In the genomic region with DNA sequence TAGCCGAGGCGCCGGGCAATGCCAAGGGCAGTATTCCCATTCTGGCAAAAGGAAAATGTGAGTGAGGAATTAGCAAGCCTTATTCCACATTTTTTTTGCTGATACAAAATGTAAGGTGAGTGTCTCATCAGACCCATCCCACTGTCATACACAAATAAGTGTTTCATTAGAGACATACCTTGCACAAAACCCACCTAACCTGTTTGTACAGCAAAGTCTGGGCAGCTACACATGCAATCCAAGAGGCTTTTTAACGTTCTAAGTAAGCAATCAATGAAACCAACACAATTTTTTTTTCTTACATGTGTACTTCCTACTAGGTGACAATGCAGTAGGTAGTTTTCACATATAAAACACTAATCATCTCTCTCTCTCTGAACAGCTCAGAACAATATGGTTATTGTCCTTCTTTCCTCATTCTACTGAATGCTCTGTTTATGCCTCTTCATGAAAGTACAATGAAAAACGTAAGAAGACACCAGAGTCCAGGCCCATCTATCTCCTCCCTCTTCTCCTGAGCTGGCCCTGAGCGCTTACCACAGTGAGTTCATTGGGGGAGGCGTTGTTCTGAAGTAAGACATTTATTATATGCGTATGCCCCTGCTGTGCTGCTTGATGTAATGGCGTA, we compare ENCODE assay signal across 19 cellular contexts.
A peak's percentile ranks its signal among the peaks of the same experiment; 100 is the strongest.
DNase-seq lines count a peak whose midpoint lies in the region; ATAC-seq and TF ChIP-seq lines count a peak whose summit lies in the region.
"Had no signal": no experiment of that assay in that cellular context is flagged by ENCODE, and none has a peak within 500 bp of the region (broad histone marks: within the 10 kb centered on the region; RNA-seq: fewer than 3 reads in every experiment).

No MANE protein-coding gene starts in this region.

- TF ChIP-seq CTCF in IMR-90 (conservative IDR thresholded peaks at IDR 0.05; ENCODE audit: low read depth, low read length) (no peak), hepatocyte (IDR thresholded peaks at IDR 0.05; ENCODE audit: poor library complexity) (no peak), BE2C (IDR thresholded peaks at IDR 0.05; ENCODE audit: low read depth, low read length) (no peak)

- H2AFZ ChIP-seq in IMR-90 (replicated peaks; ENCODE audit: low read length, poor library complexity) (no peak overlapping the region), hepatocyte (no peak overlapping the region)

- ATAC-seq in IMR-90 (ENCODE audit: low read depth) (no peak), HG03442 (IDR thresholded peaks at IDR 0.05; ENCODE audit: unreplicated experiment) (no peak)
- ATAC-seq: left cardiac atrium had no signal

- no peak overlapping the region for H3K9ac ChIP-seq in IMR-90 (ENCODE audit: low read depth, low read length)
- H3K9ac ChIP-seq: BLaER1 had no signal

- H2BK5ac ChIP-seq in IMR-90 (ENCODE audit: low read depth, low read length, poor library complexity, severe bottlenecking), result no peak overlapping the region

- no peaks in the 10 kb centered on the region for H3K9me1 ChIP-seq in IMR-90 (ENCODE audit: insufficient read depth, low read length)

- H2AK5ac ChIP-seq in IMR-90 (ENCODE audit: low read depth, low read length), result no peak overlapping the region

- no peaks in the 10 kb centered on the region for H4K20me1 ChIP-seq in IMR-90 (ENCODE audit: insufficient read depth, low read length)
- H4K20me1 ChIP-seq in hepatocyte (ENCODE audit: insufficient read depth, poor library complexity, severe bottlenecking), result no peaks in the 10 kb centered on the region
- H4K20me1 ChIP-seq: BLaER1 had no signal

- no peak overlapping the region for H4K5ac ChIP-seq in IMR-90 (ENCODE audit: low read depth, low read length)

- in situ Hi-C loops in IMR-90 (cut with MboI; ENCODE audit: low sequenced_read_pairs), result no loop called here

- H3K27me3 ChIP-seq in IMR-90 (ENCODE audit: control insufficient read depth, insufficient read depth, low read length), result no peaks in the 10 kb centered on the region
- no peaks in the 10 kb centered on the region for H3K27me3 ChIP-seq in hepatocyte
- H3K27me3 ChIP-seq in BE2C, result no peaks in the 10 kb centered on the region
- H3K27me3 ChIP-seq: BLaER1 had no signal

- H3K4me3 ChIP-seq in IMR-90 (ENCODE audit: insufficient read depth, low read depth, low read length) (no peak overlapping the region), hepatocyte (no peak overlapping the region), BE2C (ENCODE audit: low read depth, low read length) (no peak overlapping the region)
- H3K4me3 ChIP-seq: BLaER1 had no signal

- dilution Hi-C loops in IMR-90 (cut with HindIII; ENCODE audit: low sequenced_read_pairs, unreplicated experiment), result no loop called here

- DNase-seq in IMR-90, result no peak
- DNase-seq in NCI-H748 treated with DMSO at 0.1 percent for 48 hours (lab: John Stamatoyannopoulos, UW), result peak; percentile 92
- no peak for DNase-seq in hepatocyte (ENCODE audit: low spot score)
- DNase-seq in LoVo (ENCODE audit: low spot score), result no peak
- DNase-seq in BE2C, result no peak
- DNase-seq: activated CD4-positive, alpha-beta T cell treated with anti-CD3 and anti-CD28 coated beads for 1 hour; activated effector memory CD4-positive, alpha-beta T cell treated with Interleukin-2 at 50 U/mL for 16 hours; DND-41; endodermal cell; H9; Kasumi-1; left cardiac atrium; NCI-H1417 treated with DMSO at 0.1 percent for 48 hours; NCI-H446 treated with DMSO at 0.1 percent for 48 hours; occipital lobe; stimulated activated CD4-positive, alpha-beta T cell treated with anti-CD3 and anti-CD28 coated beads, Interleukin-4, amount 100 ng/mL, for 1 hour had no signal

- intact Hi-C loops in IMR-90 (cut with micrococcal nuclease), result no loop called here

- no CpG with 5 or more reads among the region's 9 CpGs for WGBS in IMR-90 (ENCODE audit: extremely low coverage in 2 of 2, insufficient read length in 1 of 2), 2 experiments
- 78% methylated on average over 9 of the region's 9 CpGs for WGBS in hepatocyte (ENCODE audit: low lambda C conversion rate, missing lambda C conversion rate)

- H3K4me1 ChIP-seq in IMR-90 (ENCODE audit: control insufficient read depth, insufficient read depth, low read length), result peaks cover 2% of the 10 kb centered on the region; the same call in 1 of the 2 replicates
- H3K4me1 ChIP-seq in hepatocyte (ENCODE audit: insufficient read depth), result peaks cover 13% of the 10 kb centered on the region
- H3K4me1 ChIP-seq in BE2C, result no peaks in the 10 kb centered on the region
- H3K4me1 ChIP-seq: BLaER1 had no signal

- no peak overlapping the region; the same call in 1 of the 2 replicates for H2BK20ac ChIP-seq in IMR-90 (ENCODE audit: low read depth, low read length)

- no peak overlapping the region for H3K14ac ChIP-seq in IMR-90 (replicated peaks; ENCODE audit: low read depth, low read length)

- H3K36me3 ChIP-seq in IMR-90 (ENCODE audit: control insufficient read depth, insufficient read depth, low read length), result no peaks in the 10 kb centered on the region
- no peaks in the 10 kb centered on the region for H3K36me3 ChIP-seq in hepatocyte (replicated peaks; ENCODE audit: insufficient read depth, low read depth)
- no peaks in the 10 kb centered on the region for H3K36me3 ChIP-seq in BE2C
- H3K36me3 ChIP-seq: BLaER1 had no signal

- no peaks in the 10 kb centered on the region for H3K9me3 ChIP-seq in IMR-90 (ENCODE audit: control insufficient read depth, insufficient read depth, low read length)
- no peaks in the 10 kb centered on the region for H3K9me3 ChIP-seq in hepatocyte (ENCODE audit: low read depth)
- no peaks in the 10 kb centered on the region for H3K9me3 ChIP-seq in BE2C
- H3K9me3 ChIP-seq: BLaER1 had no signal

- H2AK9ac ChIP-seq in IMR-90 (replicated peaks; ENCODE audit: low read depth, low read length, poor library complexity), result no peak overlapping the region

- H4K91ac ChIP-seq in IMR-90 (ENCODE audit: insufficient read depth, low read depth, low read length), result no peak overlapping the region

- no peak overlapping the region for H3K4ac ChIP-seq in IMR-90 (ENCODE audit: low read depth, low read length)

- H2BK120ac ChIP-seq in IMR-90 (ENCODE audit: low read depth, low read length), result no peak overlapping the region

- CTCF ChIA-PET in IMR-90 (lab: Yijun Ruan, JAX), result interaction anchor here (1.2 kb wide), 1 partner anchor 57 kb away, joined by 3 read pairs; no protein-coding TSS in a partner anchor

- H3K23ac ChIP-seq in IMR-90 (ENCODE audit: low read depth, low read length), result peak overlapping the region; percentile 56; the same call in 1 of the 2 replicates

- TF ChIP-seq RAD21 in IMR-90 (IDR thresholded peaks at IDR 0.05; ENCODE audit: low read length), result no peak

- H3K27ac ChIP-seq in IMR-90 (ENCODE audit: insufficient read depth, low read length) (no peak overlapping the region), hepatocyte (peak overlapping the region; percentile 57), temporal lobe (ENCODE audit: low read depth, low read length) (peak overlapping the region; percentile 5)
- H3K27ac ChIP-seq: BLaER1 had no signal

- TF ChIP-seq POLR2A in IMR-90 (IDR thresholded peaks at IDR 0.05; ENCODE audit: low read depth, low read length), result no peak

- H3K79me1 ChIP-seq in IMR-90 (ENCODE audit: low read depth in 1 of 2, low read length in 2 of 2), result no peaks in the 10 kb centered on the region

- H3K4me2 ChIP-seq in IMR-90 (ENCODE audit: low read depth, low read length) (no peak overlapping the region), hepatocyte (peak overlapping the region; percentile 29)
- H3K4me2 ChIP-seq: BLaER1 had no signal

- H3K18ac ChIP-seq in IMR-90 (ENCODE audit: low read depth, low read length), result no peak overlapping the region

- H3K56ac ChIP-seq in IMR-90 (ENCODE audit: extremely low read depth, insufficient read depth, low read length), result no peak overlapping the region

- no peak overlapping the region for H2BK15ac ChIP-seq in IMR-90 (ENCODE audit: low read depth, low read length)

- no TSS peak for BruUV-seq in IMR-90 (replicated peaks; lab: Mats Ljungman, UMichigan)

- H3K79me2 ChIP-seq in hepatocyte, result no peaks in the 10 kb centered on the region

- H4K8ac ChIP-seq in IMR-90 (ENCODE audit: low read depth in 2 of 2, low read length in 2 of 2), result no peak overlapping the region

- POLR2A ChIA-PET in IMR-90 (lab: Charles Lee; ENCODE audit: unreplicated experiment), result no interaction called here

- no peaks in the 10 kb centered on the region for H3K9me2 ChIP-seq in hepatocyte (replicated peaks; ENCODE audit: insufficient read depth)

TF ChIP-seq in IMR-90, 13 proteins besides CTCF, POLR2A, EP300 and RAD21 (continues in another document):
- TF ChIP-seq SMC3 (IDR thresholded peaks at IDR 0.05; ENCODE audit: low read depth, low read length) (no peak), MAFK (IDR thresholded peaks at IDR 0.05; ENCODE audit: low read depth, low read length) (no peak), CHD1 (IDR thresholded peaks at IDR 0.05; ENCODE audit: low read depth, low read length) (no peak), CEBPB (IDR thresholded peaks at IDR 0.05; ENCODE audit: low read depth, low read length) (no peak), BHLHE40 (IDR thresholded peaks at IDR 0.05; ENCODE audit: low read depth, low read length) (no peak), MAZ (IDR thresholded peaks at IDR 0.05; ENCODE audit: borderline replicate concordance, low read depth, low read length) (no peak), RCOR1 (IDR thresholded peaks at IDR 0.05; ENCODE audit: insufficient replicate concordance, low read length) (no peak), MXI1 (IDR thresholded peaks at IDR 0.05; ENCODE audit: borderline replicate concordance, low read depth, low read length) (no peak), NFE2L2 (IDR thresholded peaks at IDR 0.05; ENCODE audit: low read depth, low read length) (no peak), FOS (IDR thresholded peaks at IDR 0.05; ENCODE audit: low read depth, low read length) (no peak)
- TF ChIP-seq, protein P1, sequence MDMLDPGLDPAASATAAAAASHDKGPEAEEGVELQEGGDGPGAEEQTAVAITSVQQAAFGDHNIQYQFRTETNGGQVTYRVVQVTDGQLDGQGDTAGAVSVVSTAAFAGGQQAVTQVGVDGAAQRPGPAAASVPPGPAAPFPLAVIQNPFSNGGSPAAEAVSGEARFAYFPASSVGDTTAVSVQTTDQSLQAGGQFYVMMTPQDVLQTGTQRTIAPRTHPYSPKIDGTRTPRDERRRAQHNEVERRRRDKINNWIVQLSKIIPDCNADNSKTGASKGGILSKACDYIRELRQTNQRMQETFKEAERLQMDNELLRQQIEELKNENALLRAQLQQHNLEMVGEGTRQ (IDR thresholded peaks at IDR 0.05; ENCODE audit: low read depth, low read length), result no peak
- TF ChIP-seq, protein P2, sequence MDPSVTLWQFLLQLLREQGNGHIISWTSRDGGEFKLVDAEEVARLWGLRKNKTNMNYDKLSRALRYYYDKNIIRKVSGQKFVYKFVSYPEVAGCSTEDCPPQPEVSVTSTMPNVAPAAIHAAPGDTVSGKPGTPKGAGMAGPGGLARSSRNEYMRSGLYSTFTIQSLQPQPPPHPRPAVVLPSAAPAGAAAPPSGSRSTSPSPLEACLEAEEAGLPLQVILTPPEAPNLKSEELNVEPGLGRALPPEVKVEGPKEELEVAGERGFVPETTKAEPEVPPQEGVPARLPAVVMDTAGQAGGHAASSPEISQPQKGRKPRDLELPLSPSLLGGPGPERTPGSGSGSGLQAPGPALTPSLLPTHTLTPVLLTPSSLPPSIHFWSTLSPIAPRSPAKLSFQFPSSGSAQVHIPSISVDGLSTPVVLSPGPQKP (IDR thresholded peaks at IDR 0.05; ENCODE audit: borderline replicate concordance, low read depth, low read length), result no peak
